ENCODE assay signal across 18 cellular contexts in genomic region chr5:151008124-151008491, GRCh38. TPM values are rescaled to one million over a fixed set of nuclear protein-coding genes. Genes with fewer than 3 reads are reported as not detected.
"Had no signal": no experiment of that assay in that cellular context is flagged by ENCODE, and none has a peak within 500 bp of the region (broad histone marks: within the 10 kb centered on the region; RNA-seq: fewer than 3 reads in every experiment).

No MANE protein-coding gene starts in this region.

- H3K4me3 Mint-ChIP-seq: activated CD4-positive, alpha-beta T cell treated with anti-CD3 and anti-CD28 coated beads, Interleukin-2, amount 10 ng/mL, durations not matched to agents 7 days and 5 days; activated CD8-positive, alpha-beta T cell treated with anti-CD3 and anti-CD28 coated beads, Interleukin-2, amount 10 ng/mL, durations not matched to agents 7 days and 5 days; activated naive CD4-positive, alpha-beta T cell treated with anti-CD3 and anti-CD28 coated beads for 36 hours; activated naive CD8-positive, alpha-beta T cell treated with anti-CD3 and anti-CD28 coated beads, Interleukin-2, amount 50 U/mL, for 24 hours; activated T-cell treated with anti-CD3 and anti-CD28 coated beads, Interleukin-2, amount 50 U/mL, for 4 hours; naive thymus-derived CD8-positive, alpha-beta T cell; stimulated activated naive B cell treated with anti-CD40 and anti-IgM and Interleukin-4, amounts not matched to agents 10 μg/mL and 1 μg/mL and 100 μg/mL, for 72 hours; T-helper 1 cell treated with Interleukin-12 subunit alpha and Interleukin-12 subunit beta and Interleukin-4 antibody, amounts not matched to agents 30 μg/mL and 1 μg/mL, for 36 hours had no signal

- H3K36me3 ChIP-seq: ascending aorta, breast epithelium, SJSA1, spleen had no signal

- H3K4me3 ChIP-seq: ascending aorta, breast epithelium, SJSA1, spleen had no signal

- H3K9me3 Mint-ChIP-seq: activated CD4-positive, alpha-beta T cell treated with anti-CD3 and anti-CD28 coated beads, Interleukin-2, amount 10 ng/mL, durations not matched to agents 7 days and 5 days; activated naive CD4-positive, alpha-beta T cell treated with anti-CD3 and anti-CD28 coated beads for 36 hours; activated naive CD8-positive, alpha-beta T cell treated with anti-CD3 and anti-CD28 coated beads, Interleukin-2, amount 50 U/mL, for 24 hours; activated T-cell treated with anti-CD3 and anti-CD28 coated beads, Interleukin-2, amount 50 U/mL, for 4 hours; naive thymus-derived CD8-positive, alpha-beta T cell; stimulated activated naive B cell treated with anti-CD40 and anti-IgM and Interleukin-4, amounts not matched to agents 10 μg/mL and 1 μg/mL and 100 μg/mL, for 72 hours; T-helper 1 cell treated with Interleukin-12 subunit alpha and Interleukin-12 subunit beta and Interleukin-4 antibody, amounts not matched to agents 30 μg/mL and 1 μg/mL, for 36 hours had no signal

- H3K27me3 ChIP-seq: ascending aorta, breast epithelium, SJSA1, spleen had no signal

- H3K27me3 Mint-ChIP-seq: activated CD4-positive, alpha-beta T cell treated with anti-CD3 and anti-CD28 coated beads, Interleukin-2, amount 10 ng/mL, durations not matched to agents 7 days and 5 days had no signal

- ATAC-seq: activated CD4-positive, CD25-positive, alpha-beta regulatory T cell treated with anti-CD3 and anti-CD28 coated beads, Interleukin-2, amount 50 U/mL, for 24 hours; activated CD8-positive, alpha-beta T cell treated with anti-CD3 and anti-CD28 coated beads, Interleukin-2, amount 10 ng/mL, durations not matched to agents 7 days and 5 days; activated naive CD8-positive, alpha-beta T cell treated with anti-CD3 and anti-CD28 coated beads, Interleukin-2, amount 50 U/mL, for 24 hours; activated T-cell treated with anti-CD3 and anti-CD28 coated beads, Interleukin-2, amount 50 U/mL, for 4 hours; naive thymus-derived CD8-positive, alpha-beta T cell; stimulated activated naive B cell treated with anti-CD40 and anti-IgM and Interleukin-4, amounts not matched to agents 10 μg/mL and 1 μg/mL and 100 μg/mL, for 72 hours had no signal

- H3K27ac ChIP-seq: parathyroid adenoma, SJSA1 had no signal

- H3K4me1 ChIP-seq: SJSA1 had no signal

- H3K27ac Mint-ChIP-seq: activated CD4-positive, alpha-beta T cell treated with anti-CD3 and anti-CD28 coated beads, Interleukin-2, amount 10 ng/mL, durations not matched to agents 7 days and 5 days; activated CD8-positive, alpha-beta T cell treated with anti-CD3 and anti-CD28 coated beads, Interleukin-2, amount 10 ng/mL, durations not matched to agents 7 days and 5 days; activated naive CD4-positive, alpha-beta T cell treated with anti-CD3 and anti-CD28 coated beads for 36 hours; activated naive CD8-positive, alpha-beta T cell treated with anti-CD3 and anti-CD28 coated beads, Interleukin-2, amount 50 U/mL, for 24 hours; naive thymus-derived CD8-positive, alpha-beta T cell; stimulated activated naive B cell treated with anti-CD40 and anti-IgM and Interleukin-4, amounts not matched to agents 10 μg/mL and 1 μg/mL and 100 μg/mL, for 72 hours; T-helper 1 cell treated with Interleukin-12 subunit alpha and Interleukin-12 subunit beta and Interleukin-4 antibody, amounts not matched to agents 30 μg/mL and 1 μg/mL, for 36 hours had no signal

- H3K4me1 Mint-ChIP-seq: activated CD4-positive, alpha-beta T cell treated with anti-CD3 and anti-CD28 coated beads, Interleukin-2, amount 10 ng/mL, durations not matched to agents 7 days and 5 days; activated naive CD8-positive, alpha-beta T cell treated with anti-CD3 and anti-CD28 coated beads, Interleukin-2, amount 50 U/mL, for 24 hours; naive thymus-derived CD8-positive, alpha-beta T cell; stimulated activated naive B cell treated with anti-CD40 and anti-IgM and Interleukin-4, amounts not matched to agents 10 μg/mL and 1 μg/mL and 100 μg/mL, for 72 hours had no signal

- DNase-seq: activated CD4-positive, alpha-beta T cell treated with anti-CD3 and anti-CD28 coated beads, Interleukin-2, amount 10 ng/mL, durations not matched to agents 7 days and 5 days; activated CD8-positive, alpha-beta T cell treated with anti-CD3 and anti-CD28 coated beads, Interleukin-2, amount 10 ng/mL, durations not matched to agents 7 days and 5 days; activated naive CD4-positive, alpha-beta T cell treated with anti-CD3 and anti-CD28 coated beads for 36 hours; activated naive CD8-positive, alpha-beta T cell treated with anti-CD3 and anti-CD28 coated beads, Interleukin-2, amount 50 U/mL, for 24 hours; activated T-cell treated with anti-CD3 and anti-CD28 coated beads, Interleukin-2, amount 50 U/mL, for 4 hours; effector CD8-positive, alpha-beta T cell; foreskin fibroblast; glutamatergic neuron; naive thymus-derived CD8-positive, alpha-beta T cell; spleen; stimulated activated naive B cell treated with anti-CD40 and anti-IgM and Interleukin-4, amounts not matched to agents 10 μg/mL and 1 μg/mL and 100 μg/mL, for 72 hours; trophoblast cell had no signal

- H3K36me3 Mint-ChIP-seq: naive thymus-derived CD8-positive, alpha-beta T cell had no signal

- H3K9me3 ChIP-seq: ascending aorta, breast epithelium, SJSA1, spleen had no signal

RNA-seq across cellular contexts. Expression of gene GPX3, which starts 12.3 kb away (rescaled TPM):
- total RNA-seq: activated CD4-positive, alpha-beta T cell treated with anti-CD3 and anti-CD28 coated beads, Interleukin-2, amount 10 ng/mL, durations not matched to agents 7 days and 5 days; activated CD8-positive, alpha-beta T cell treated with anti-CD3 and anti-CD28 coated beads, Interleukin-2, amount 10 ng/mL, durations not matched to agents 7 days and 5 days; activated naive CD4-positive, alpha-beta T cell treated with anti-CD3 and anti-CD28 coated beads for 36 hours; naive thymus-derived CD8-positive, alpha-beta T cell had no signal
